In genomic region chr2:230327418-230328154, GRCh38 we compare ENCODE assay signal across 8 cellular contexts. TPM values are rescaled to one million over a fixed set of nuclear protein-coding genes. Genes with fewer than 3 reads are reported as not detected.
DNase-seq lines count a peak whose midpoint lies in the region; ATAC-seq, FAIRE-seq and TF ChIP-seq lines count a peak whose summit lies in the region.

No MANE protein-coding gene starts in this region.

- H3K4me3 Mint-ChIP-seq in activated naive CD8-positive, alpha-beta T cell treated with anti-CD3 and anti-CD28 coated beads, Interleukin-2, amount 10 ng/mL, durations not matched to agents 7 days and 5 days = peak overlapping the region; percentile 97

- peak overlapping the region; percentile 90 for H3K4me2 ChIP-seq in DND-41 (ENCODE audit: insufficient read depth, low read length)

- intact Hi-C loops in right lobe of liver (cut with DNase I) = no loop called here
- intact Hi-C loops in upper lobe of right lung (cut with DNase I) = no loop called here

- POLR2A ChIA-PET in activated naive CD8-positive, alpha-beta T cell treated with anti-CD3 and anti-CD28 coated beads, Interleukin-2, amount 10 ng/mL, durations not matched to agents 7 days and 5 days (lab: Charles Lee) = interaction anchor here (0.7 to 5.9 kb wide), 17 partner anchors 8 to 332 kb away, joined by 3 to 56 read pairs (median 6); partner anchors contain the start of genes SP100, SP110 and SP140

- H3K27ac ChIP-seq in DND-41 (ENCODE audit: low read length) (peak overlapping the region; percentile 100), right lobe of liver (peak overlapping the region; percentile 63 to 84 (median 71)), upper lobe of right lung (peak overlapping the region; percentile 88)

- H2AFZ ChIP-seq in DND-41 (ENCODE audit: low read depth, low read length) = peak overlapping the region; percentile 89

- peaks cover 53% of the 10 kb centered on the region for H3K4me1 Mint-ChIP-seq in activated naive CD8-positive, alpha-beta T cell treated with anti-CD3 and anti-CD28 coated beads, Interleukin-2, amount 10 ng/mL, durations not matched to agents 7 days and 5 days

- DNase-seq in DND-41 (no peak), right lobe of liver (no peak), upper lobe of right lung (no peak), urothelium cell line (ENCODE audit: low spot score) (no peak)
- DNase-seq in Jurkat, Clone E6-1 (ENCODE audit: low read depth, low spot score) = no peak
- no peak for DNase-seq in activated naive CD8-positive, alpha-beta T cell treated with anti-CD3 and anti-CD28 coated beads, Interleukin-2, amount 10 ng/mL, durations not matched to agents 7 days and 5 days

- H3K9me3 Mint-ChIP-seq in activated naive CD8-positive, alpha-beta T cell treated with anti-CD3 and anti-CD28 coated beads, Interleukin-2, amount 10 ng/mL, durations not matched to agents 7 days and 5 days = peaks cover 2% of the 10 kb centered on the region

- TF ChIP-seq CTCF in DND-41 (IDR thresholded peaks at IDR 0.05; ENCODE audit: borderline replicate concordance, extremely low read depth, low read length, poor library complexity, severe bottlenecking) = no peak
- no peak for TF ChIP-seq CTCF in right lobe of liver (IDR thresholded peaks at IDR 0.05)
- no peak for TF ChIP-seq CTCF in upper lobe of right lung (IDR thresholded peaks at IDR 0.05)

- H3K36me3 ChIP-seq in DND-41 (ENCODE audit: insufficient read depth, low read length) (peaks cover 15% of the 10 kb centered on the region), right lobe of liver (no peaks in the 10 kb centered on the region), upper lobe of right lung (peaks cover 4% of the 10 kb centered on the region)

- peaks cover 66% of the 10 kb centered on the region for H3K36me3 Mint-ChIP-seq in activated naive CD8-positive, alpha-beta T cell treated with anti-CD3 and anti-CD28 coated beads, Interleukin-2, amount 10 ng/mL, durations not matched to agents 7 days and 5 days

- H3K27ac Mint-ChIP-seq in activated naive CD8-positive, alpha-beta T cell treated with anti-CD3 and anti-CD28 coated beads, Interleukin-2, amount 10 ng/mL, durations not matched to agents 7 days and 5 days = peak overlapping the region; percentile 98

- H3K9me3 ChIP-seq in DND-41 (ENCODE audit: insufficient read depth, low read length, severe bottlenecking) = no peaks in the 10 kb centered on the region
- no peaks in the 10 kb centered on the region for H3K9me3 ChIP-seq in right lobe of liver
- no peaks in the 10 kb centered on the region for H3K9me3 ChIP-seq in upper lobe of right lung

- H3K27me3 ChIP-seq in DND-41 (ENCODE audit: insufficient read depth, low read length, poor library complexity) (no peaks in the 10 kb centered on the region), right lobe of liver (no peaks in the 10 kb centered on the region), upper lobe of right lung (no peaks in the 10 kb centered on the region)

- H3K79me2 ChIP-seq in DND-41 (ENCODE audit: insufficient read depth, low read length) = peaks cover 62% of the 10 kb centered on the region

- WGBS in right lobe of liver (ENCODE audit: insufficient coverage, low coverage, low lambda C conversion rate, missing lambda C conversion rate) = 35% methylated on average over 5 of the region's 5 CpGs

- H4K20me1 ChIP-seq in DND-41 (ENCODE audit: insufficient read depth, low read length) = no peaks in the 10 kb centered on the region

- H3K9ac ChIP-seq in DND-41 (ENCODE audit: low read depth, low read length) = peak overlapping the region; percentile 98

- H3K4me3 ChIP-seq in DND-41 (ENCODE audit: low read depth in 1 of 2, low read length in 2 of 2) (peak overlapping the region; percentile 60 to 82), right lobe of liver (peak overlapping the region; percentile 49 to 58 (median 56)), upper lobe of right lung (peak overlapping the region; percentile 51)
- peak overlapping the region; percentile 61 for H3K4me3 ChIP-seq in Jurkat, Clone E6-1 (ENCODE audit: low read length)

- H3K4me1 ChIP-seq in DND-41 (ENCODE audit: insufficient read depth, low read length) (peaks cover 52% of the 10 kb centered on the region), right lobe of liver (peaks cover 0 to 10% (median 4%) of the 10 kb centered on the region in 4 donors), upper lobe of right lung (peaks cover 21% of the 10 kb centered on the region)

- TF ChIP-seq POLR2A in right lobe of liver (IDR thresholded peaks at IDR 0.05) = no peak

- no peaks in the 10 kb centered on the region for H3K27me3 Mint-ChIP-seq in activated naive CD8-positive, alpha-beta T cell treated with anti-CD3 and anti-CD28 coated beads, Interleukin-2, amount 10 ng/mL, durations not matched to agents 7 days and 5 days

- FAIRE-seq in urothelium cell line (lab: Jason Lieb, UNC) = no peak

- ATAC-seq in DND-41 (ENCODE audit: insufficient read depth, low read depth) (peak; percentile 22), GM21423 (IDR thresholded peaks at IDR 0.05; ENCODE audit: unreplicated experiment) (peak; percentile 57), right lobe of liver (peak; percentile 41 to 67 (median 52)), upper lobe of right lung (peak; percentile 42), HG02623 (IDR thresholded peaks at IDR 0.05; ENCODE audit: unreplicated experiment) (no peak)
- peak; percentile 25 for ATAC-seq in activated naive CD8-positive, alpha-beta T cell treated with anti-CD3 and anti-CD28 coated beads, Interleukin-2, amount 10 ng/mL, durations not matched to agents 7 days and 5 days (ENCODE audit: low read depth)

RNA-seq across cellular contexts. Expression of gene SP140L, which starts 0.6 kb away (rescaled TPM):
- 23.8 TPM for polyA plus RNA-seq in Jurkat, Clone E6-1 (2012; ENCODE audit: insufficient read depth, insufficient read length)
- total RNA-seq in activated naive CD8-positive, alpha-beta T cell treated with anti-CD3 and anti-CD28 coated beads, Interleukin-2, amount 10 ng/mL, durations not matched to agents 7 days and 5 days = 100 to 1,000 TPM; 107 to 115 TPM
- total RNA-seq in right lobe of liver (10 to 100 TPM in 5 of 6 experiments, 1 to 10 TPM in 1; 6.6 to 17.9 (median 11.3) TPM), upper lobe of right lung (27.2 TPM)
